Comparison of ENCODE assay signal across 13 cellular contexts in genomic region chr7:97951532-97951931, GRCh38. TPM values are rescaled to one million over a fixed set of nuclear protein-coding genes. Genes with fewer than 3 reads are reported as not detected.
DNase-seq lines count a peak whose midpoint lies in the region; TF ChIP-seq lines count a peak whose summit lies in the region.
"Not testable (repeated sequence)": the region's sequence is repeated elsewhere in the genome, so short reads cannot be mapped to it uniquely, and the experiment has no call there.
"Had no signal": no experiment of that assay in that cellular context is flagged by ENCODE, and none has a peak within 500 bp of the region (broad histone marks: within the 10 kb centered on the region; RNA-seq: fewer than 3 reads in every experiment).

No MANE protein-coding gene starts in this region.

- not testable (repeated sequence) for H3K4me3 ChIP-seq in PC-9; mammary epithelial cell (replicated peaks in 1 of 3; ENCODE audit: insufficient read depth in 1 of 3, low read depth in 2 of 3, low read length in 3 of 3); cardiac muscle cell; transverse colon

- not testable (repeated sequence) for TF ChIP-seq EP300 in transverse colon (IDR thresholded peaks at IDR 0.05; ENCODE audit: low read depth)

- dilution Hi-C loops in mammary epithelial cell (cut with HindIII; ENCODE audit: low sequenced_read_pairs), result not testable (repeated sequence)

- H3K4me1 ChIP-seq in PC-9 (replicated peaks; ENCODE audit: insufficient read depth); mammary epithelial cell (ENCODE audit: insufficient read depth, low read length); transverse colon: not testable (repeated sequence)
- H3K4me1 ChIP-seq in cardiac muscle cell (ENCODE audit: low read depth), result peaks cover 33% of the 10 kb centered on the region

- not testable (repeated sequence) for H3K79me2 ChIP-seq in PC-9 (ENCODE audit: low read depth); mammary epithelial cell (ENCODE audit: insufficient read depth, low read length)

- not testable (repeated sequence) for H3K9ac ChIP-seq in mammary epithelial cell (ENCODE audit: insufficient read depth, low read length)

- not testable (repeated sequence) for H3K9me3 ChIP-seq in PC-9 (ENCODE audit: insufficient read depth, low read depth); mammary epithelial cell (replicated peaks; ENCODE audit: insufficient read depth, low read length); cardiac muscle cell (ENCODE audit: low read depth); transverse colon

- not testable (repeated sequence) for TF ChIP-seq CTCF in PC-9 (conservative IDR thresholded peaks at IDR 0.05); mammary epithelial cell (conservative IDR thresholded peaks at IDR 0.05 in 1 of 2, IDR thresholded peaks at IDR 0.05 in 1 of 2; ENCODE audit: extremely low read depth in 1 of 2, insufficient read depth in 1 of 2, low read depth in 1 of 2, low read length in 2 of 2); cardiac muscle cell (IDR thresholded peaks at IDR 0.05; ENCODE audit: low read depth, low read length); neural crest cell (conservative IDR thresholded peaks at IDR 0.05); transverse colon (IDR thresholded peaks at IDR 0.05)

- H3K36me3 ChIP-seq in PC-9 (ENCODE audit: low read depth); mammary epithelial cell (ENCODE audit: insufficient read depth, low read length); cardiac muscle cell; transverse colon: not testable (repeated sequence)

- not testable (repeated sequence) for BruUV-seq in PC-9 (replicated peaks; lab: Mats Ljungman, UMichigan); mammary epithelial cell (replicated peaks; lab: Mats Ljungman, UMichigan)

- DNase-seq in DMS53 treated with DMSO at 0.1 percent for 48 hours (lab: John Stamatoyannopoulos, UW; ENCODE audit: unreplicated experiment) (peak; percentile 94), HT-29 (ENCODE audit: low spot score) (peak; percentile 98), NCI-H2196 (lab: John Stamatoyannopoulos, UW; ENCODE audit: unreplicated experiment) (peak; percentile 70), PC-9 (peak; percentile 79 to 82), mammary epithelial cell (peak; percentile 64), transverse colon (peak; percentile 50)
- DNase-seq in cardiac muscle cell (ENCODE audit: low read depth in 1 of 2, low spot score in 1 of 2); neural crest cell (ENCODE audit: low read depth, low spot score): not testable (repeated sequence)

- not testable (repeated sequence) for H3K9me3 Mint-ChIP-seq in neural crest cell

- peak overlapping the region; percentile 56 for H3K4me2 ChIP-seq in PC-9
- H3K4me2 ChIP-seq in mammary epithelial cell (ENCODE audit: insufficient read depth, low read depth, low read length), result not testable (repeated sequence)

- intact Hi-C loops in PC-9 (cut with micrococcal nuclease; ENCODE audit: unreplicated experiment); mammary epithelial cell (cut with micrococcal nuclease); transverse colon (cut with DNase I; ENCODE audit: low total_unique reads): not testable (repeated sequence)

- H4K20me1 ChIP-seq in PC-9 (ENCODE audit: insufficient read depth); mammary epithelial cell (ENCODE audit: insufficient read depth, low read length): not testable (repeated sequence)

- H3K27me3 ChIP-seq in PC-9 (ENCODE audit: insufficient read depth, low read depth); mammary epithelial cell (ENCODE audit: insufficient read depth, low read length); cardiac muscle cell; transverse colon: not testable (repeated sequence)

- POLR2A ChIA-PET in PC-9 (lab: Charles Lee; ENCODE audit: unreplicated experiment), result not testable (repeated sequence)

- not testable (repeated sequence) for H3K4me3 Mint-ChIP-seq in neural crest cell

- H3F3A ChIP-seq in PC-9 (ENCODE audit: insufficient read depth, low read depth), result not testable (repeated sequence)

- peaks cover 15% of the 10 kb centered on the region for H3K36me3 Mint-ChIP-seq in neural crest cell (ENCODE audit: low read depth)

- H3K4me1 Mint-ChIP-seq in neural crest cell, result peaks cover 10% of the 10 kb centered on the region

- WGBS in mammary epithelial cell (ENCODE audit: low coverage, missing lambda C conversion rate), result 35% methylated on average over 9 of the region's 9 CpGs
- 40 to 49% methylated on average over 2 to 9 of the region's 9 CpGs for WGBS in transverse colon (ENCODE audit: low coverage in 1 of 2), 2 donors

- not testable (repeated sequence) for H2AFZ ChIP-seq in PC-9; mammary epithelial cell (ENCODE audit: low read depth, low read length)

- in situ Hi-C loops in mammary epithelial cell (cut with MboI; ENCODE audit: low sequenced_read_pairs in 2 of 2); transverse colon (cut with MboI; ENCODE audit: low pct_ligation_motif_present in 1 of 4, low pct_unique_long_range_greater_than_20kb in 1 of 4, low sequenced_read_pairs in 3 of 4): not testable (repeated sequence)

- TF ChIP-seq POLR2A in transverse colon (IDR thresholded peaks at IDR 0.05), result not testable (repeated sequence)

- not testable (repeated sequence) for H3K27me3 Mint-ChIP-seq in neural crest cell (ENCODE audit: low read depth)

- H3K27ac ChIP-seq in PC-9; mammary epithelial cell (ENCODE audit: insufficient read depth, low read depth, low read length); transverse colon: not testable (repeated sequence)
- peak overlapping the region; percentile 98 for H3K27ac ChIP-seq in cardiac muscle cell

- H3K27ac Mint-ChIP-seq in neural crest cell (ENCODE audit: unreplicated experiment), result peak overlapping the region; percentile 57

- CTCF ChIA-PET in PC-9 (lab: Charles Lee), result interaction anchor here (0.6 kb wide), 1 partner anchor 182 kb away, joined by 4 read pairs; no protein-coding TSS in a partner anchor
- CTCF ChIA-PET in mammary epithelial cell (lab: Charles Lee; ENCODE audit: low non-redundant PET), result not testable (repeated sequence)

- H3K9me2 ChIP-seq in PC-9 (ENCODE audit: insufficient read depth), result not testable (repeated sequence)

RNA-seq across cellular contexts. Expression of gene OCM2, which starts 38.5 kb away (rescaled TPM):
- total RNA-seq in HT-29 (2014; rRNA removed; shearing (Covaris generic)), result not detected in 2 replicates
- not detected in 2 replicates for total RNA-seq in PC-9 (2021)
- not detected for total RNA-seq in mammary epithelial cell
- not detected for polyA plus RNA-seq in mammary epithelial cell
- polyA minus RNA-seq in mammary epithelial cell, result not detected
- total RNA-seq in cardiac muscle cell, result not detected in 2 replicates
- not detected in 2 replicates for polyA plus RNA-seq in cardiac muscle cell
- total RNA-seq in neural crest cell, result not detected in 2 replicates
- not detected for total RNA-seq in transverse colon
- total RNA-seq: CD4-positive, alpha-beta T cell; MCF 10A; SJSA1 had no signal
- polyA plus RNA-seq: A549, BJ had no signal
